In genomic region chr7:150435390-150436073, GRCh38 we compare ENCODE assay signal across 8 cellular contexts.
A peak's percentile ranks its signal among the peaks of the same experiment; 100 is the strongest.
DNase-seq lines count a peak whose midpoint lies in the region; ATAC-seq lines count a peak whose summit lies in the region.

No MANE protein-coding gene starts in this region.

- peak; percentile 12 to 13 for DNase-seq in activated T-cell treated with anti-CD3 and anti-CD28 coated beads, Interleukin-2, amount 50 U/mL, for 48 hours
- no peak for DNase-seq in activated T-cell treated with anti-CD3 and anti-CD28 coated beads for 4 hours
- peak; percentile 73 for DNase-seq in SIG-M5 treated with dmso at 0.1 percent for 504 hours (lab: John Stamatoyannopoulos, UW; ENCODE audit: unreplicated experiment)
- DNase-seq in stimulated activated naive CD8-positive, alpha-beta T cell treated with anti-CD3 and anti-CD28 coated beads, Interleukin-15, amount 100 ng/mL, for 72 hours, result no peak
- no peak for DNase-seq in dedifferentiated amniotic fluid mesenchymal stem cell (ENCODE audit: extremely low spot score)
- DNase-seq in NCI-H146 (lab: John Stamatoyannopoulos, UW), result no peak
- no peak for DNase-seq in DMS 273 treated with DMSO at 0.1 percent for 48 hours (lab: John Stamatoyannopoulos, UW)

- peak overlapping the region; percentile 31 to 41 for H3K4me3 Mint-ChIP-seq in stimulated activated naive CD8-positive, alpha-beta T cell treated with anti-CD3 and anti-CD28 coated beads, Interleukin-15, amount 100 ng/mL, for 72 hours

- peaks cover 67% of the 10 kb centered on the region for H3K4me1 Mint-ChIP-seq in stimulated activated naive CD8-positive, alpha-beta T cell treated with anti-CD3 and anti-CD28 coated beads, Interleukin-15, amount 100 ng/mL, for 72 hours

- ATAC-seq in HG02973 (IDR thresholded peaks at IDR 0.05; ENCODE audit: unreplicated experiment), result peak; percentile 89
- ATAC-seq in stimulated activated naive CD8-positive, alpha-beta T cell treated with anti-CD3 and anti-CD28 coated beads, Interleukin-15, amount 100 ng/mL, for 72 hours, result no peak

- H3K27me3 Mint-ChIP-seq in stimulated activated naive CD8-positive, alpha-beta T cell treated with anti-CD3 and anti-CD28 coated beads, Interleukin-15, amount 100 ng/mL, for 72 hours, result peaks cover 10% of the 10 kb centered on the region

- H3K27ac Mint-ChIP-seq in stimulated activated naive CD8-positive, alpha-beta T cell treated with anti-CD3 and anti-CD28 coated beads, Interleukin-15, amount 100 ng/mL, for 72 hours, result peak overlapping the region; percentile 26 to 68

- peaks cover 0 to 9% of the 10 kb centered on the region in 2 donors for H3K9me3 Mint-ChIP-seq in stimulated activated naive CD8-positive, alpha-beta T cell treated with anti-CD3 and anti-CD28 coated beads, Interleukin-15, amount 100 ng/mL, for 72 hours

Comparison
In these comparisons a context has a peak if more than half of its experiments do, and no peak if none do; other contexts are left out.
1. DNase-seq: peak in activated T-cell treated with anti-CD3 and anti-CD28 coated beads, Interleukin-2, amount 50 U/mL, for 48 hours (2 of 2) and SIG-M5 treated with dmso at 0.1 percent for 504 hours (single experiment); none in activated T-cell treated with anti-CD3 and anti-CD28 coated beads for 4 hours (single experiment), stimulated activated naive CD8-positive, alpha-beta T cell treated with anti-CD3 and anti-CD28 coated beads, Interleukin-15, amount 100 ng/mL, for 72 hours (0 of 2), dedifferentiated amniotic fluid mesenchymal stem cell (single experiment), NCI-H146 (single experiment) and DMS 273 treated with DMSO at 0.1 percent for 48 hours (single experiment).